Comparison of ENCODE assay signal across 23 cellular contexts in genomic region chr15:63387741-63388468, GRCh38. TPM values are rescaled to one million over a fixed set of nuclear protein-coding genes. Genes with fewer than 3 reads are reported as not detected.
DNase-seq lines count a peak whose midpoint lies in the region; ATAC-seq and TF ChIP-seq lines count a peak whose summit lies in the region.
"Had no signal": no experiment of that assay in that cellular context is flagged by ENCODE, and none has a peak within 500 bp of the region (broad histone marks: within the 10 kb centered on the region; RNA-seq: fewer than 3 reads in every experiment).

No MANE protein-coding gene starts in this region.

- no peak for ATAC-seq in CD8-positive, alpha-beta T cell
- ATAC-seq: activated T-cell treated with anti-CD3 and anti-CD28 coated beads, Interleukin-2, amount 50 U/mL, for 4 hours; body of pancreas; PC-3; stimulated activated naive B cell treated with anti-CD40 and anti-IgM and Interleukin-4, amounts not matched to agents 10 μg/mL and 1 μg/mL and 100 μg/mL, for 72 hours had no signal

- no peak overlapping the region for H3K4me3 ChIP-seq in esophagus muscularis mucosa
- H3K4me3 ChIP-seq in CD8-positive, alpha-beta T cell (ENCODE audit: low read depth, low read length), result no peak overlapping the region
- H3K4me3 ChIP-seq: body of pancreas had no signal

- intact Hi-C loops in esophagus muscularis mucosa (cut with DNase I), result no loop called here
- intact Hi-C loops in CD8-positive, alpha-beta T cell (cut with DNase I, micrococcal nuclease), result no loop called here

- no peak overlapping the region for H3K4me3 Mint-ChIP-seq in mesothelial cell of epicardium
- H3K4me3 Mint-ChIP-seq in CD8-positive, alpha-beta T cell, result no peak overlapping the region
- H3K4me3 Mint-ChIP-seq: activated T-cell treated with anti-CD3 and anti-CD28 coated beads, Interleukin-2, amount 50 U/mL, for 4 hours; CD4-positive, CD25-positive, alpha-beta regulatory T cell; stimulated activated naive B cell treated with anti-CD40 and anti-IgM and Interleukin-4, amounts not matched to agents 10 μg/mL and 1 μg/mL and 100 μg/mL, for 72 hours had no signal

- CTCF ChIA-PET in CD8-positive, alpha-beta T cell (lab: Charles Lee), result interaction anchor here (0.7 kb wide), 1 partner anchor 103 kb away, joined by 3 read pairs; no protein-coding TSS in a partner anchor

- H3K36me3 Mint-ChIP-seq in mesothelial cell of epicardium, result no peaks in the 10 kb centered on the region
- H3K36me3 Mint-ChIP-seq in CD8-positive, alpha-beta T cell, result no peaks in the 10 kb centered on the region
- H3K36me3 Mint-ChIP-seq: CD4-positive, CD25-positive, alpha-beta regulatory T cell; stimulated activated naive B cell treated with anti-CD40 and anti-IgM and Interleukin-4, amounts not matched to agents 10 μg/mL and 1 μg/mL and 100 μg/mL, for 72 hours had no signal

- POLR2A ChIA-PET in CD8-positive, alpha-beta T cell (lab: Charles Lee), result no interaction called here

- H3K9me3 ChIP-seq in esophagus muscularis mucosa, result no peaks in the 10 kb centered on the region
- H3K9me3 ChIP-seq in CD8-positive, alpha-beta T cell (ENCODE audit: low read length), result no peaks in the 10 kb centered on the region
- H3K9me3 ChIP-seq: body of pancreas had no signal

- WGBS in esophagus muscularis mucosa, result 72% methylated on average over 11 of the region's 11 CpGs

- peaks cover 39% of the 10 kb centered on the region for H3K4me1 Mint-ChIP-seq in mesothelial cell of epicardium
- H3K4me1 Mint-ChIP-seq in CD8-positive, alpha-beta T cell (ENCODE audit: low read depth), result peaks cover 13% of the 10 kb centered on the region

- H3K9me3 Mint-ChIP-seq in mesothelial cell of epicardium, result no peaks in the 10 kb centered on the region
- H3K9me3 Mint-ChIP-seq in CD8-positive, alpha-beta T cell, result peaks cover 2% of the 10 kb centered on the region
- H3K9me3 Mint-ChIP-seq: activated T-cell treated with anti-CD3 and anti-CD28 coated beads, Interleukin-2, amount 50 U/mL, for 4 hours had no signal

- no peak for TF ChIP-seq CTCF in esophagus muscularis mucosa (IDR thresholded peaks at IDR 0.05)
- TF ChIP-seq CTCF in mesothelial cell of epicardium (IDR thresholded peaks at IDR 0.05; ENCODE audit: unreplicated experiment), result no peak
- no peak for TF ChIP-seq CTCF in CD8-positive, alpha-beta T cell (IDR thresholded peaks at IDR 0.05)

- H3K27ac Mint-ChIP-seq in mesothelial cell of epicardium, result peak overlapping the region; percentile 26
- H3K27ac Mint-ChIP-seq in CD8-positive, alpha-beta T cell, result no peak overlapping the region
- H3K27ac Mint-ChIP-seq: progenitor cell of endocrine pancreas; stimulated activated naive B cell treated with anti-CD40 and anti-IgM and Interleukin-4, amounts not matched to agents 10 μg/mL and 1 μg/mL and 100 μg/mL, for 72 hours had no signal

- H3K36me3 ChIP-seq in esophagus muscularis mucosa, result no peaks in the 10 kb centered on the region
- no peaks in the 10 kb centered on the region for H3K36me3 ChIP-seq in CD8-positive, alpha-beta T cell (ENCODE audit: insufficient read depth, low read length)

- TF ChIP-seq POLR2A in esophagus muscularis mucosa (IDR thresholded peaks at IDR 0.05; ENCODE audit: low read depth), result no peak

- TF ChIP-seq EP300 in esophagus muscularis mucosa (IDR thresholded peaks at IDR 0.05), result no peak

- DNase-seq in NCI-H2107 treated with DMSO at 0.1 percent for 48 hours (lab: John Stamatoyannopoulos, UW; ENCODE audit: unreplicated experiment), result peak; percentile 79
- DNase-seq in NCI-H2107 (lab: John Stamatoyannopoulos, UW), result no peak
- peak; percentile 54 for DNase-seq in EH (ENCODE audit: low read depth)
- DNase-seq in esophagus muscularis mucosa (ENCODE audit: extremely low spot score), result no peak
- no peak for DNase-seq in mesothelial cell of epicardium (ENCODE audit: low spot score in 2 of 2, unreplicated experiment in 2 of 2)
- no peak for DNase-seq in activated effector memory CD4-positive, alpha-beta T cell treated with anti-CD3 and anti-CD28 coated beads, Interleukin-2, amount 50 U/mL, for 16 hours
- DNase-seq in NAMALWA (ENCODE audit: low spot score), result no peak
- no peak for DNase-seq in CD8-positive, alpha-beta T cell
- DNase-seq: activated CD4-positive, alpha-beta T cell treated with anti-CD3 and anti-CD28 coated beads for 4 hours; activated naive CD4-positive, alpha-beta T cell; activated T-cell treated with anti-CD3 and anti-CD28 coated beads, Interleukin-2, amount 50 U/mL, for 4 hours; body of pancreas; CD4-positive, CD25-positive, alpha-beta regulatory T cell; H7; mammary epithelial cell; NCI-H1092 treated with DMSO at 0.1 percent for 48 hours; NCI-H1930; NCI-H446; PC-3; SHP77; stimulated activated CD4-positive, alpha-beta T cell treated with anti-CD3 and anti-CD28 coated beads, Interleukin-15, amount 100 ng/mL, for 24 hours; stimulated activated naive B cell treated with anti-CD40 and anti-IgM and Interleukin-4, amounts not matched to agents 10 μg/mL and 1 μg/mL and 100 μg/mL, for 72 hours had no signal

- no peaks in the 10 kb centered on the region for H3K27me3 ChIP-seq in esophagus muscularis mucosa
- H3K27me3 ChIP-seq in CD8-positive, alpha-beta T cell (ENCODE audit: insufficient read depth, low read length), result no peaks in the 10 kb centered on the region
- H3K27me3 ChIP-seq: body of pancreas had no signal

- peak overlapping the region in 3 of 4 donors; percentile 11 to 55 (median 32) for H3K27ac ChIP-seq in esophagus muscularis mucosa (replicated peaks in 1 of 4)
- no peak overlapping the region for H3K27ac ChIP-seq in CD8-positive, alpha-beta T cell (ENCODE audit: low read depth, low read length)

- H3K27me3 Mint-ChIP-seq in mesothelial cell of epicardium (ENCODE audit: low read depth), result peaks cover 12% of the 10 kb centered on the region
- H3K27me3 Mint-ChIP-seq in CD8-positive, alpha-beta T cell (ENCODE audit: low read depth), result peaks cover 22% of the 10 kb centered on the region

- peaks cover 5 to 32% (median 14%) of the 10 kb centered on the region in 4 donors for H3K4me1 ChIP-seq in esophagus muscularis mucosa
- H3K4me1 ChIP-seq in CD8-positive, alpha-beta T cell (ENCODE audit: insufficient read depth, low read length), result no peaks in the 10 kb centered on the region

RNA-seq across cellular contexts. Expression of gene CA12, which starts 6.3 kb away (rescaled TPM):
- total RNA-seq in esophagus muscularis mucosa, result 10 to 100 TPM in 1 of 4 donors, 1 to 10 TPM in 3; 2.3 to 14.5 (median 6.0) TPM
- 1.0 to 1.6 TPM (median 1.3 TPM) in 3 replicates for total RNA-seq in mesothelial cell of epicardium
- total RNA-seq in CD8-positive, alpha-beta T cell, result not detected
- total RNA-seq: CD4-positive, CD25-positive, alpha-beta regulatory T cell had no signal

Comparison
In these comparisons a context has a peak if more than half of its experiments do, and no peak if none do; other contexts are left out.
1. DNase-seq: peak in NCI-H2107 treated with DMSO at 0.1 percent for 48 hours (single experiment) and EH (single experiment); none in NCI-H2107 (single experiment), esophagus muscularis mucosa (single experiment), mesothelial cell of epicardium (0 of 2), activated effector memory CD4-positive, alpha-beta T cell treated with anti-CD3 and anti-CD28 coated beads, Interleukin-2, amount 50 U/mL, for 16 hours (single experiment), NAMALWA (single experiment) and CD8-positive, alpha-beta T cell (0 of 7).